ENCODE assay signal across 8 cellular contexts in the genomic region with DNA sequence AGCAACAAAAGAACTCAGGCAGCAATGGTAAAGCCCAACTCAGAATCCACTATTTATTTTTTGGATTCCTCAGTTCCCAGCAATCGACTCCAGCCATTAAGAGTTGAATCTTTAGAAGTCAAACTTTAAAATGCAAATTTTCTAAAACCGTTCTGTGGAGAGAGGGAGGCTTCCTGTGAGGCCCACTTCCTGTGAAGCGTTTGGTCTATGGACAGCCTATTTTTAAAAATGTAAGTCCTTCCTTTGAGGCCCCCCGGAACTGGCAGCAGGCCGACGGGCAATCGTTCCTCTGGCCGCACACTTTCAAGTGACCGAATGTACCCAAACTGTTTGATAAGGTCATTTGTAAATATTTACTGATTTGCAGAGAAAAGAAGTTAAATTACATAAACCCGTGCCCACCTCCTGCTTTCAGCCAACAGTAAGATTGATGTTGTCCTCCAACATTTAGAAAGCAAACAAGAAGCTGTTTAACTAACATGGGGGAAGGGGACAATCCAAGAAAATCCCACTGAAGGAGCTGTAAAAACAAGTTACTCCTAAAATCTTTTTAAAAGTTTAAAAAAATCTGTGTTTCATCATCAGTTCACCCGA.
DNase-seq lines count a peak whose midpoint lies in the region; ATAC-seq and TF ChIP-seq lines count a peak whose summit lies in the region.

No MANE protein-coding gene starts in this region.

- no peaks in the 10 kb centered on the region for H3K9me3 ChIP-seq in iPS-18a (ENCODE audit: control insufficient read depth, low read depth, low read length)
- no peaks in the 10 kb centered on the region for H3K9me3 ChIP-seq in testis
- H3K9me3 ChIP-seq in BE2C, result no peaks in the 10 kb centered on the region

- no peak for TF ChIP-seq POLR2A in testis (IDR thresholded peaks at IDR 0.05)

- ATAC-seq in HG03457 (IDR thresholded peaks at IDR 0.05; ENCODE audit: unreplicated experiment) (peak; percentile 62), activated B cell treated with CpG ODN at 0.5 μM for 24 hours (ENCODE audit: low read depth) (peak; percentile 77)

- TF ChIP-seq CTCF in AG10803 (conservative IDR thresholded peaks at IDR 0.05; ENCODE audit: low read length) (no peak), activated B cell treated with CpG ODN at 0.5 μM for 24 hours (IDR thresholded peaks at IDR 0.05) (no peak), testis (IDR thresholded peaks at IDR 0.05) (no peak), BE2C (IDR thresholded peaks at IDR 0.05; ENCODE audit: low read depth, low read length) (no peak)

- POLR2A ChIA-PET in activated B cell treated with CpG ODN at 0.5 μM for 24 hours (lab: Charles Lee), result interaction anchor here (1.0 to 1.7 kb wide), 4 partner anchors 14 to 79 kb away, joined by 3 to 8 read pairs (median 6); no protein-coding TSS in a partner anchor

- H3K4me3 ChIP-seq in AG10803 (ENCODE audit: low read length) (no peak overlapping the region), iPS-18a (ENCODE audit: low read length) (peak overlapping the region; percentile 23), testis (no peak overlapping the region), BE2C (ENCODE audit: low read depth, low read length) (no peak overlapping the region)

- peaks cover 37% of the 10 kb centered on the region for H3K36me3 Mint-ChIP-seq in activated B cell treated with CpG ODN at 0.5 μM for 24 hours (ENCODE audit: low read depth)

- peak overlapping the region; percentile 80 for H3K27ac ChIP-seq in iPS-18a (ENCODE audit: low read length)
- peak overlapping the region; percentile 57 to 78 for H3K27ac ChIP-seq in testis

- H3K9ac ChIP-seq in iPS-18a (ENCODE audit: low read length), result peak overlapping the region; percentile 28

- 16 to 21% methylated on average over 11 of the region's 11 CpGs for WGBS in testis, 2 donors

- DNase-seq in AG10803 (ENCODE audit: low read depth), result peak; percentile 34
- peak; percentile 60 for DNase-seq in GM19238 (ENCODE audit: insufficient read length, low spot score)
- no peak for DNase-seq in activated B cell treated with CpG ODN at 0.5 μM for 24 hours
- DNase-seq in testis, result no peak
- DNase-seq in BE2C, result no peak
- no peak for DNase-seq in ecto neural progenitor cell (ENCODE audit: low spot score)

- H3K4me1 ChIP-seq in iPS-18a (ENCODE audit: control insufficient read depth, low read depth, low read length) (peaks cover 58% of the 10 kb centered on the region), testis (peaks cover 14% of the 10 kb centered on the region), BE2C (peaks cover 21% of the 10 kb centered on the region)

- H3K9me3 Mint-ChIP-seq in activated B cell treated with CpG ODN at 0.5 μM for 24 hours, result no peaks in the 10 kb centered on the region

- H3K4me1 Mint-ChIP-seq in activated B cell treated with CpG ODN at 0.5 μM for 24 hours, result peaks cover 60% of the 10 kb centered on the region

- CTCF ChIA-PET in activated B cell treated with CpG ODN at 0.5 μM for 24 hours (lab: Charles Lee), result no interaction called here

- peaks cover 11% of the 10 kb centered on the region for H3K36me3 ChIP-seq in iPS-18a (ENCODE audit: control insufficient read depth, low read depth, low read length)
- H3K36me3 ChIP-seq in testis (ENCODE audit: low read depth, missing control alignments), result no peaks in the 10 kb centered on the region
- H3K36me3 ChIP-seq in BE2C, result peaks cover 4% of the 10 kb centered on the region; the same call in 1 of the 2 replicates

- peak overlapping the region; percentile 94 for H3K27ac Mint-ChIP-seq in activated B cell treated with CpG ODN at 0.5 μM for 24 hours

- peak overlapping the region; percentile 77 for H3K4me3 Mint-ChIP-seq in activated B cell treated with CpG ODN at 0.5 μM for 24 hours

- intact Hi-C loops in activated B cell treated with CpG ODN at 0.5 μM for 24 hours (cut with micrococcal nuclease), result loop anchor here (1.0 kb wide), 3 partner anchors 14 to 65 kb away; no protein-coding TSS in a partner anchor
- intact Hi-C loops in testis (cut with DNase I; ENCODE audit: low total_unique reads), result no loop called here

- no peaks in the 10 kb centered on the region for H3K27me3 Mint-ChIP-seq in activated B cell treated with CpG ODN at 0.5 μM for 24 hours

- H3K27me3 ChIP-seq in iPS-18a (ENCODE audit: control insufficient read depth, insufficient read depth, low read length) (no peaks in the 10 kb centered on the region), testis (no peaks in the 10 kb centered on the region), BE2C (no peaks in the 10 kb centered on the region)

Comparison
In these comparisons a context has a peak if more than half of its experiments do, and no peak if none do; other contexts are left out.
1. DNase-seq: peak in AG10803 (single experiment) and GM19238 (single experiment); none in activated B cell treated with CpG ODN at 0.5 μM for 24 hours (single experiment), testis (single experiment), BE2C (single experiment) and ecto neural progenitor cell (single experiment).